In the genomic region with DNA sequence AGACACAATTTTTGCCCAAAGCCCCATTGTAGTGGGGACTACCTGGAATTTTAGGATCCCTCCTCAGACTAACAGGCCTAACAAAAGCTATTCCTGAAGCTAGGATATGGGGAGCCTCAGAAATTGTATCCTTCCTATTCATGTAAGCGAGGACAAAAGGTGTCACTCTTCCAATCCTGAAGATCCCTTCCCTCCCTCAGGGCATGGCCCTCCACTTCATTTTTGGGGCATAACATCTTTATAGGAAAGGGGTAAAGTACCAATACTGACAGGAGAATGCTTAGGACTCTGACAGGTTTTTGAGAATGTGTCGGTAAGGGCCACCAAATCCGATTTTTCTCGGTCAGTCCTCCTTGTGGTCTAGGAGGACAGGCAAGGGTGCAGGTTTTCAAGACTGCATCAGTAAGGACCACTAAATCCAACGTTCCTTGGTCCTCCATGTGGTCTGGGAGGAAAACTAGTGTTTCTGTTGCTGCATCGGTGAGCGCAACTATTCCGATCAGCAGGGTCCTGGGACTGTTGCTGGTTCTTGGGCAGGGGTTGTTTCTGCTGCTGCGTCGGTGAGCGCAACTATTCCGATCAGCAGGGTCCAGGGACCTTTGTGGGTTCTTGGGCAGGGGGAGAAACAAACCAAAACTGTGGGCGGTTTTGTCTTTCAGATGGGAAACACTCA, we compare ENCODE assay signal across 10 cellular contexts. TPM values are rescaled to one million over a fixed set of nuclear protein-coding genes. Genes with fewer than 3 reads are reported as not detected.
DNase-seq lines count a peak whose midpoint lies in the region; ATAC-seq, FAIRE-seq and TF ChIP-seq lines count a peak whose summit lies in the region.
"Not testable (repeated sequence)": the region's sequence is repeated elsewhere in the genome, so short reads cannot be mapped to it uniquely, and the experiment has no call there.
"Had no signal": no experiment of that assay in that cellular context is flagged by ENCODE, and none has a peak within 500 bp of the region (broad histone marks: within the 10 kb centered on the region; RNA-seq: fewer than 3 reads in every experiment).

No MANE protein-coding gene starts in this region.

- H3K9ac ChIP-seq in astrocyte (ENCODE audit: low read length) = not testable (repeated sequence)
- H3K9ac ChIP-seq in iPS-20b (ENCODE audit: low read depth, low read length) = peak overlapping the region; percentile 90

- not testable (repeated sequence) for ATAC-seq in GM23338; activated CD8-positive, alpha-beta T cell treated with anti-CD3 and anti-CD28 coated beads, Interleukin-2, amount 10 ng/mL, durations not matched to agents 7 days and 5 days; natural killer cell

- intact Hi-C loops in OCI-LY7 (cut with micrococcal nuclease; ENCODE audit: unreplicated experiment); natural killer cell (cut with micrococcal nuclease): not testable (repeated sequence)

- H3K4me1 ChIP-seq in GM23338 (ENCODE audit: insufficient read depth) = peaks cover 18% of the 10 kb centered on the region
- H3K4me1 ChIP-seq in OCI-LY7 (ENCODE audit: insufficient read depth, low read length, poor library complexity, severe bottlenecking); astrocyte (ENCODE audit: insufficient read depth, low read length); iPS-20b (ENCODE audit: insufficient read depth, low read length): not testable (repeated sequence)

- H3K27ac ChIP-seq in GM23338 (ENCODE audit: low read depth) (peak overlapping the region; percentile 91), iPS-20b (ENCODE audit: low read length) (peak overlapping the region; percentile 57)
- not testable (repeated sequence) for H3K27ac ChIP-seq in OCI-LY7 (ENCODE audit: low read depth, low read length, poor library complexity, severe bottlenecking); astrocyte (ENCODE audit: low read depth, low read length)

- TF ChIP-seq CTCF in GM23338 (conservative IDR thresholded peaks at IDR 0.05; ENCODE audit: low read depth in 2 of 2); OCI-LY7 (conservative IDR thresholded peaks at IDR 0.05; ENCODE audit: low read length); astrocyte (IDR thresholded peaks at IDR 0.05; ENCODE audit: insufficient read depth, low read depth, low read length); glutamatergic neuron (IDR thresholded peaks at IDR 0.05; ENCODE audit: partially characterized antibody, unreplicated experiment); natural killer cell (IDR thresholded peaks at IDR 0.05); progenitor cell of endocrine pancreas (IDR thresholded peaks at IDR 0.05; ENCODE audit: unreplicated experiment): not testable (repeated sequence)

- H3F3A ChIP-seq in GM23338 (replicated peaks; ENCODE audit: low read depth) = peaks cover 53% of the 10 kb centered on the region

- BruUV-seq in OCI-LY7 (replicated peaks; lab: Mats Ljungman, UMichigan) = not testable (repeated sequence)

- not testable (repeated sequence) for DNase-seq in GM23338 (ENCODE audit: low spot score); OCI-LY7 (ENCODE audit: low spot score); activated CD8-positive, alpha-beta T cell treated with anti-CD3 and anti-CD28 coated beads, Interleukin-2, amount 10 ng/mL, durations not matched to agents 7 days and 5 days; astrocyte (ENCODE audit: low read depth); glutamatergic neuron; natural killer cell; progenitor cell of endocrine pancreas (ENCODE audit: low spot score, unreplicated experiment)

- peaks cover 25% of the 10 kb centered on the region for H3K27me3 Mint-ChIP-seq in GM23338 (ENCODE audit: insufficient read depth, low read depth, poor library complexity)
- not testable (repeated sequence) for H3K27me3 Mint-ChIP-seq in activated CD8-positive, alpha-beta T cell treated with anti-CD3 and anti-CD28 coated beads, Interleukin-2, amount 10 ng/mL, durations not matched to agents 7 days and 5 days (ENCODE audit: low read depth); astrocyte (ENCODE audit: low read depth, unreplicated experiment); glutamatergic neuron (ENCODE audit: unreplicated experiment); natural killer cell (ENCODE audit: low read depth in 2 of 2)
- H3K27me3 Mint-ChIP-seq in progenitor cell of endocrine pancreas = peaks cover 19% of the 10 kb centered on the region

- not testable (repeated sequence) for H2AFZ ChIP-seq in GM23338; OCI-LY7 (ENCODE audit: low read length); astrocyte (ENCODE audit: low read depth, low read length)

- FAIRE-seq in astrocyte (lab: Jason Lieb, UNC) = not testable (repeated sequence)

- CTCF ChIA-PET in OCI-LY7 (lab: Charles Lee; ENCODE audit: unreplicated experiment); activated CD8-positive, alpha-beta T cell treated with anti-CD3 and anti-CD28 coated beads, Interleukin-2, amount 10 ng/mL, durations not matched to agents 7 days and 5 days (lab: Charles Lee): not testable (repeated sequence)

- H4K20me1 ChIP-seq in GM23338 (replicated peaks; ENCODE audit: insufficient read depth) = peaks cover 23% of the 10 kb centered on the region
- not testable (repeated sequence) for H4K20me1 ChIP-seq in OCI-LY7 (ENCODE audit: insufficient read depth, low read length); astrocyte (ENCODE audit: insufficient read depth, low read length)

- peak overlapping the region; percentile 99 for H3K4me3 Mint-ChIP-seq in GM23338
- H3K4me3 Mint-ChIP-seq in activated CD8-positive, alpha-beta T cell treated with anti-CD3 and anti-CD28 coated beads, Interleukin-2, amount 10 ng/mL, durations not matched to agents 7 days and 5 days = peak overlapping the region; percentile 67
- H3K4me3 Mint-ChIP-seq in astrocyte (ENCODE audit: unreplicated experiment) = peak overlapping the region; percentile 92
- H3K4me3 Mint-ChIP-seq in glutamatergic neuron (ENCODE audit: unreplicated experiment) = peak overlapping the region; percentile 78
- H3K4me3 Mint-ChIP-seq in natural killer cell = peak overlapping the region; percentile 62
- H3K4me3 Mint-ChIP-seq in progenitor cell of endocrine pancreas (ENCODE audit: low read depth) = peak overlapping the region; percentile 74

- H3K9me3 ChIP-seq in OCI-LY7 (ENCODE audit: low read length); astrocyte (ENCODE audit: insufficient read depth, low read depth, low read length): not testable (repeated sequence)
- peaks cover 27% of the 10 kb centered on the region; the same call in 1 of the 2 replicates for H3K9me3 ChIP-seq in iPS-20b (ENCODE audit: insufficient read depth, low read depth, low read length)

- POLR2A ChIA-PET in OCI-LY7 (lab: Charles Lee) = interaction anchor here (0.6 kb wide), 1 partner anchor 53 kb away, joined by 3 read pairs; no protein-coding TSS in a partner anchor
- POLR2A ChIA-PET in activated CD8-positive, alpha-beta T cell treated with anti-CD3 and anti-CD28 coated beads, Interleukin-2, amount 10 ng/mL, durations not matched to agents 7 days and 5 days (lab: Charles Lee) = not testable (repeated sequence)

- H3K27me3 ChIP-seq in GM23338 (ENCODE audit: insufficient read depth); astrocyte (ENCODE audit: insufficient read depth, low read length); iPS-20b (ENCODE audit: insufficient read depth, low read length): not testable (repeated sequence)

- not testable (repeated sequence) for H3K9me2 ChIP-seq in GM23338 (ENCODE audit: insufficient read depth); OCI-LY7 (ENCODE audit: insufficient read depth, low read length)

- H3K9me3 Mint-ChIP-seq in GM23338 = peaks cover 81% of the 10 kb centered on the region
- H3K9me3 Mint-ChIP-seq in activated CD8-positive, alpha-beta T cell treated with anti-CD3 and anti-CD28 coated beads, Interleukin-2, amount 10 ng/mL, durations not matched to agents 7 days and 5 days (ENCODE audit: insufficient read depth); astrocyte (ENCODE audit: unreplicated experiment); glutamatergic neuron (ENCODE audit: unreplicated experiment); natural killer cell; progenitor cell of endocrine pancreas (ENCODE audit: low read depth): not testable (repeated sequence)

- peaks cover 83% of the 10 kb centered on the region for H3K36me3 Mint-ChIP-seq in GM23338 (ENCODE audit: low read depth)
- H3K36me3 Mint-ChIP-seq in activated CD8-positive, alpha-beta T cell treated with anti-CD3 and anti-CD28 coated beads, Interleukin-2, amount 10 ng/mL, durations not matched to agents 7 days and 5 days (ENCODE audit: low read depth); astrocyte (ENCODE audit: low read depth, unreplicated experiment); glutamatergic neuron (ENCODE audit: unreplicated experiment); natural killer cell; progenitor cell of endocrine pancreas (ENCODE audit: insufficient read depth): not testable (repeated sequence)

- peaks cover 55% of the 10 kb centered on the region for H3K36me3 ChIP-seq in GM23338 (ENCODE audit: insufficient read depth)
- not testable (repeated sequence) for H3K36me3 ChIP-seq in OCI-LY7 (ENCODE audit: insufficient read depth, low read length); astrocyte (ENCODE audit: insufficient read depth, low read length)
- peaks cover 45% of the 10 kb centered on the region for H3K36me3 ChIP-seq in iPS-20b (ENCODE audit: insufficient read depth, low read depth, low read length)

- H3K4me1 Mint-ChIP-seq in GM23338 = peaks cover 15% of the 10 kb centered on the region
- not testable (repeated sequence) for H3K4me1 Mint-ChIP-seq in activated CD8-positive, alpha-beta T cell treated with anti-CD3 and anti-CD28 coated beads, Interleukin-2, amount 10 ng/mL, durations not matched to agents 7 days and 5 days (ENCODE audit: low read depth); astrocyte (ENCODE audit: low read depth, unreplicated experiment); glutamatergic neuron (ENCODE audit: low read depth, unreplicated experiment); natural killer cell; progenitor cell of endocrine pancreas (ENCODE audit: low read depth)

- H3K4me2 ChIP-seq in GM23338 (peak overlapping the region; percentile 99), OCI-LY7 (ENCODE audit: low read length) (peak overlapping the region; percentile 60)
- not testable (repeated sequence) for H3K4me2 ChIP-seq in astrocyte (ENCODE audit: low read length)

- H3K27ac Mint-ChIP-seq in GM23338 = peak overlapping the region; percentile 95
- not testable (repeated sequence) for H3K27ac Mint-ChIP-seq in activated CD8-positive, alpha-beta T cell treated with anti-CD3 and anti-CD28 coated beads, Interleukin-2, amount 10 ng/mL, durations not matched to agents 7 days and 5 days; astrocyte (ENCODE audit: unreplicated experiment); glutamatergic neuron (ENCODE audit: unreplicated experiment); natural killer cell; progenitor cell of endocrine pancreas

- peaks cover 46% of the 10 kb centered on the region for H3K79me2 ChIP-seq in GM23338 (replicated peaks; ENCODE audit: insufficient read depth)
- H3K79me2 ChIP-seq in OCI-LY7 (ENCODE audit: insufficient read depth, low read depth, low read length); astrocyte (ENCODE audit: insufficient read depth, low read length): not testable (repeated sequence)

- H3K4me3 ChIP-seq in GM23338 (peak overlapping the region; percentile 100), OCI-LY7 (ENCODE audit: low read depth, low read length, poor library complexity, severe bottlenecking) (peak overlapping the region; percentile 77), iPS-20b (ENCODE audit: low read length) (peak overlapping the region; percentile 99)
- H3K4me3 ChIP-seq in astrocyte (ENCODE audit: insufficient read depth, low read depth, low read length) = not testable (repeated sequence)

RNA-seq across cellular contexts. Expression of a gene that starts 32.9 kb away (rescaled TPM):
- 6.0 and 7.5 TPM in 2 replicates for total RNA-seq in GM23338 (2014; rRNA removed; shearing (Covaris generic))
- 3.8 and 4.2 TPM in 2 replicates for polyA plus RNA-seq in GM23338 (2016; fragmentation: Nextera tagmentation; extraction: Ambion mirVana)
- not detected in 2 replicates for total RNA-seq in OCI-LY7 (2014; rRNA removed; shearing (Covaris generic))
- not detected in 2 replicates for total RNA-seq in OCI-LY7 (2022)
- not detected for total RNA-seq in activated CD8-positive, alpha-beta T cell treated with anti-CD3 and anti-CD28 coated beads, Interleukin-2, amount 10 ng/mL, durations not matched to agents 7 days and 5 days
- total RNA-seq in astrocyte = not detected in 2 replicates
- total RNA-seq in glutamatergic neuron (ENCODE audit: unreplicated experiment) = not detected
- not detected for total RNA-seq in natural killer cell
- 0.19 and 0.38 TPM in 2 replicates for total RNA-seq in progenitor cell of endocrine pancreas
- total RNA-seq: HT-29, LHCN-M2 had no signal
